ENCODE assay signal across 28 cellular contexts in the genomic region with DNA sequence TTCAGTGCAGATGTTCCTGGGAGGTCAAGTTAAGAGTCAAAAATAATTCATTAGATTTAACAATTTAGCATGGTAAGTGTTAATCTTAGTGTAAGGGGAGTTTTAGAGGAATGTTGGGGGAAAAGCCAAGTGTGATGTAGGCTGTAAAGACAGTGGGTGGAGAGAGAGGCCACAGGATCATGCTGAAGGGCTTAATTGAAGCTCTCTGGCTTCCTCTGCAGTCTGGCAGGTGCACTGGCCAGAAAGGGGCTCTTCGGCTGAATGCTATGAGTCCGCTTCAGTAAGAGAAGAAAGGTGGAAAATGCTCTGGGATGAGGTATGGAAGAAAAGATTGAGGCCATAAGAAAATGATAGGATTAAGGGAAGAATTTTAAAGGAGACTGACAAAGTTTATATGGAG. TPM values are rescaled to one million over a fixed set of nuclear protein-coding genes. Genes with fewer than 3 reads are reported as not detected.
"Had no signal": no experiment of that assay in that cellular context is flagged by ENCODE, and none has a peak within 500 bp of the region (broad histone marks: within the 10 kb centered on the region; RNA-seq: fewer than 3 reads in every experiment).

No MANE protein-coding gene starts in this region.

- H3K27me3 Mint-ChIP-seq: activated CD4-positive, alpha-beta T cell treated with anti-CD3 and anti-CD28 coated beads, Interleukin-2, amount 10 ng/mL, durations not matched to agents 24 days and 14 days; activated CD8-positive, alpha-beta memory T cell treated with anti-CD3 and anti-CD28 coated beads, Interleukin-2, amount 10 ng/mL, durations not matched to agents 7 days and 5 days; activated naive CD4-positive, alpha-beta T cell treated with anti-CD3 and anti-CD28 coated beads, Interleukin-2, amount 50 U/mL, for 24 hours; activated T-cell treated with anti-CD3 and anti-CD28 coated beads, Interleukin-2, amount 50 U/mL, for 24 hours had no signal

- H3K9me3 Mint-ChIP-seq: activated naive CD4-positive, alpha-beta T cell treated with anti-CD3 and anti-CD28 coated beads, Interleukin-2, amount 50 U/mL, for 24 hours; activated T-helper 1 cell treated with anti-CD3 and anti-CD28 coated beads, Interleukin-12 subunit alpha, Interleukin-12 subunit beta, Interleukin-2, Interleukin-4 antibody, amounts not matched to agents 30 ng/mL and 10 ng/mL and 1 ng/mL, durations not matched to agents 14 hours and 24 hours and 36 hours had no signal

- H3K4me3 Mint-ChIP-seq: activated CD4-positive, alpha-beta T cell treated with anti-CD3 and anti-CD28 coated beads, Interleukin-2, amount 10 ng/mL, durations not matched to agents 24 days and 14 days; activated CD8-positive, alpha-beta memory T cell treated with anti-CD3 and anti-CD28 coated beads, Interleukin-2, amount 10 ng/mL, durations not matched to agents 7 days and 5 days; activated naive CD4-positive, alpha-beta T cell treated with anti-CD3 and anti-CD28 coated beads, Interleukin-2, amount 50 U/mL, for 24 hours; activated T-cell treated with anti-CD3 and anti-CD28 coated beads, Interleukin-2, amount 50 U/mL, for 24 hours; activated T-helper 1 cell treated with anti-CD3 and anti-CD28 coated beads, Interleukin-12 subunit alpha, Interleukin-12 subunit beta, Interleukin-2, Interleukin-4 antibody, amounts not matched to agents 30 ng/mL and 10 ng/mL and 1 ng/mL, durations not matched to agents 14 hours and 24 hours and 36 hours; T-helper 1 cell treated with Interleukin-12 subunit alpha and Interleukin-12 subunit beta and Interleukin-4 antibody, amounts not matched to agents 30 μg/mL and 1 μg/mL, for 36 hours had no signal

- DNase-seq: activated CD4-positive, alpha-beta T cell treated with anti-CD3 and anti-CD28 coated beads for 1 hour; activated CD4-positive, alpha-beta T cell treated with anti-CD3 and anti-CD28 coated beads, Interleukin-2, amount 10 ng/mL, durations not matched to agents 24 days and 14 days; activated CD4-positive, alpha-beta T cell treated with anti-CD3 and anti-CD28 coated beads, Interleukin-2, amount 50 U/mL, for 48 hours; activated CD8-positive, alpha-beta memory T cell treated with anti-CD3 and anti-CD28 coated beads, Interleukin-2, amount 10 ng/mL, durations not matched to agents 7 days and 5 days; activated effector memory CD4-positive, alpha-beta T cell treated with Interleukin-2 at 50 U/mL for 16 hours; activated naive CD4-positive, alpha-beta T cell; activated T-cell treated with anti-CD3 and anti-CD28 coated beads, Interleukin-2, amount 50 U/mL, for 24 hours; aorta; caudate nucleus; KG1; NCI-H1092 treated with DMSO at 0.1 percent for 48 hours; NCI-H1417 treated with DMSO at 0.1 percent for 48 hours; NCI-H1694; NCI-H2029 treated with DMSO at 0.1 percent for 48 hours; NCI-H2171; NCI-H345; NCI-H510A; NCI-H526 treated with DMSO at 0.1 percent for 48 hours; PC-3; SHP77 had no signal

- ATAC-seq: activated CD8-positive, alpha-beta memory T cell treated with anti-CD3 and anti-CD28 coated beads, Interleukin-2, amount 10 ng/mL, durations not matched to agents 7 days and 5 days; PC-3; SK-N-SH treated with all-trans-retinoic acid at 6 μM for 48 hours had no signal

- H3K27ac Mint-ChIP-seq: activated CD4-positive, alpha-beta T cell treated with anti-CD3 and anti-CD28 coated beads, Interleukin-2, amount 10 ng/mL, durations not matched to agents 24 days and 14 days; activated CD8-positive, alpha-beta memory T cell treated with anti-CD3 and anti-CD28 coated beads, Interleukin-2, amount 10 ng/mL, durations not matched to agents 7 days and 5 days; activated naive CD4-positive, alpha-beta T cell treated with anti-CD3 and anti-CD28 coated beads, Interleukin-2, amount 50 U/mL, for 24 hours; activated T-cell treated with anti-CD3 and anti-CD28 coated beads, Interleukin-2, amount 50 U/mL, for 24 hours; activated T-helper 1 cell treated with anti-CD3 and anti-CD28 coated beads, Interleukin-12 subunit alpha, Interleukin-12 subunit beta, Interleukin-2, Interleukin-4 antibody, amounts not matched to agents 30 ng/mL and 10 ng/mL and 1 ng/mL, durations not matched to agents 14 hours and 24 hours and 36 hours; T-helper 1 cell treated with Interleukin-12 subunit alpha and Interleukin-12 subunit beta and Interleukin-4 antibody, amounts not matched to agents 30 μg/mL and 1 μg/mL, for 36 hours had no signal

RNA-seq across cellular contexts. Expression of a gene that starts 3.0 kb away (rescaled TPM):
- total RNA-seq: activated CD4-positive, alpha-beta T cell treated with anti-CD3 and anti-CD28 coated beads, Interleukin-2, amount 10 ng/mL, durations not matched to agents 24 days and 14 days; activated CD8-positive, alpha-beta memory T cell treated with anti-CD3 and anti-CD28 coated beads, Interleukin-2, amount 10 ng/mL, durations not matched to agents 7 days and 5 days; activated T-helper 1 cell treated with anti-CD3 and anti-CD28 coated beads, Interleukin-12 subunit alpha, Interleukin-12 subunit beta, Interleukin-2, Interleukin-4 antibody, amounts not matched to agents 30 ng/mL and 10 ng/mL and 1 ng/mL, durations not matched to agents 14 hours and 24 hours and 36 hours; aorta; chondrocyte; LHCN-M2; MCF 10A; PC-3; SJSA1 had no signal
